13 cellular contexts compared by ENCODE assay signal in the genomic region with DNA sequence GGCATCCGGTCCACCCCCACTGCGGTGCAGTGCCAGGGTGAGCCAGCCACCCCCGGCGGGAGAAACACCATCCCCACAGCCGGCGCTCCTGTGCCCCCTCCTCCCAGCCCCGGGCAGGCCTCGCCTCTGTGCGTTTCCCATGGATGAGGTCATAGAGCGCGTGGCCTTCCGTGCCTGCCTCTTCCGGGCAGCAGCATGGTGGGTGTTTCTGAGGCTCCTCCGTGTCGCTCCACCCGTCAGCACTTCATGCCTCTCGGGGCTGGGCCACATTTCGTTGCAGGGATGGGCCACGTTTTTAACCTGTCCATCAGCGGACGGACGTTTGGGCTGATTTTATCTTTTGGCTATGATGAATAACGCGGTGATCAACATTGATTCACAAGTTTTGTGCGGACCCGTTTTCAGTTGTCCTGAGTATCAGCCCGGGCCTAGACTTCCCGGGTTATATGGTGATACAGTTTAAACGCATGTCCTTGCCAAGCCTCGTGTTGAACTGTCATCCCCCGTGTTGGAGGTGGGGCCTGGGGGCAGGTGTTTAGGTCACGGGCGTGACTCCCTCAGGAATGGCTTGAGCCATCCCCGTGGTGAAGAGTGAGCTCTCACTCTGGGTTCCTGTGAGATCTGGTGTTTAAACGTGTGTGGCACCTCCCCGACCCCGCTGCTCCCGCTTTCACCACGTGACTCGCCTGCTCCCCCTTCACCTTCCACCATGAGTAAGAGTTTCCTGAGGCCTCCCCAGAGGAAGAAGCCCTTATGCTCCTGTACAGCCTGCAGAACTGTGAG.
DNase-seq lines count a peak whose midpoint lies in the region; ATAC-seq and TF ChIP-seq lines count a peak whose summit lies in the region.
"Had no signal": no experiment of that assay in that cellular context is flagged by ENCODE, and none has a peak within 500 bp of the region (broad histone marks: within the 10 kb centered on the region; RNA-seq: fewer than 3 reads in every experiment).

No MANE protein-coding gene starts in this region.

- H3K36me3 Mint-ChIP-seq in neural progenitor cell = no peaks in the 10 kb centered on the region

- H3K4me2 ChIP-seq in BLaER1 = peak overlapping the region; percentile 84
- no peak overlapping the region for H3K4me2 ChIP-seq in neural progenitor cell
- H3K4me2 ChIP-seq: GM23338 had no signal

- peaks cover 29% of the 10 kb centered on the region for H3K4me1 Mint-ChIP-seq in neural progenitor cell
- H3K4me1 Mint-ChIP-seq: nephron had no signal

- H3K9me3 Mint-ChIP-seq in neural progenitor cell = peaks cover 31% of the 10 kb centered on the region
- H3K9me3 Mint-ChIP-seq: GM23338 had no signal

- peak; percentile 27 for DNase-seq in HCEC 1CT
- DNase-seq in amniotic epithelial cell (ENCODE audit: low read depth) = peak; percentile 69
- no peak for DNase-seq in neural progenitor cell (ENCODE audit: low spot score)
- no peak for DNase-seq in brain microvascular endothelial cell
- no peak for DNase-seq in gastrocnemius medialis
- DNase-seq: NCI-H2029 treated with DMSO at 0.1 percent for 48 hours, T1000 had no signal

- H3K9me3 ChIP-seq in BLaER1 (peaks cover 43% of the 10 kb centered on the region), neural progenitor cell (ENCODE audit: low read depth) (no peaks in the 10 kb centered on the region), gastrocnemius medialis (no peaks in the 10 kb centered on the region)

- H3K27ac Mint-ChIP-seq in neural progenitor cell = peak overlapping the region; percentile 60
- H3K27ac Mint-ChIP-seq: activated T-cell treated with anti-CD3 and anti-CD28 coated beads, Interleukin-2, amount 50 U/mL, for 72 hours; GM23338; nephron had no signal

- H3K27me3 Mint-ChIP-seq in neural progenitor cell (ENCODE audit: insufficient read depth, low read depth) = no peaks in the 10 kb centered on the region

- H3K36me3 ChIP-seq in BLaER1 (peaks cover 28% of the 10 kb centered on the region), neural progenitor cell (no peaks in the 10 kb centered on the region), brain microvascular endothelial cell (replicated peaks) (no peaks in the 10 kb centered on the region), gastrocnemius medialis (no peaks in the 10 kb centered on the region)

- ATAC-seq in gastrocnemius medialis (no peak), GM21515 (IDR thresholded peaks at IDR 0.05; ENCODE audit: unreplicated experiment) (no peak), HG03039 (IDR thresholded peaks at IDR 0.05; ENCODE audit: unreplicated experiment) (no peak)
- ATAC-seq: activated T-cell treated with anti-CD3 and anti-CD28 coated beads, Interleukin-2, amount 50 U/mL, for 72 hours; GM23338 had no signal

- TF ChIP-seq CTCF in neural progenitor cell (IDR thresholded peaks at IDR 0.05) (no peak), brain microvascular endothelial cell (IDR thresholded peaks at IDR 0.05; ENCODE audit: low read depth, low read length, missing control alignments) (no peak), gastrocnemius medialis (IDR thresholded peaks at IDR 0.05 in 4 of 5, conservative IDR thresholded peaks at IDR 0.05 in 1 of 5) (no peak)

- H3K4me3 ChIP-seq in BLaER1 (peak overlapping the region; percentile 57; the same call in 1 of the 2 replicates), neural progenitor cell (no peak overlapping the region), brain microvascular endothelial cell (ENCODE audit: low read depth, low read length) (no peak overlapping the region), gastrocnemius medialis (no peak overlapping the region)
- H3K4me3 ChIP-seq: GM23338 had no signal

- H3K4me1 ChIP-seq in BLaER1 = peaks cover 93% of the 10 kb centered on the region
- peaks cover 21% of the 10 kb centered on the region for H3K4me1 ChIP-seq in neural progenitor cell
- H3K4me1 ChIP-seq in gastrocnemius medialis = peaks cover 10 to 12% of the 10 kb centered on the region in 2 donors

- in situ Hi-C loops in brain microvascular endothelial cell (cut with HindIII; ENCODE audit: low pct_ligation_motif_present, low sequenced_read_pairs) (no loop called here), gastrocnemius medialis (cut with MboI; ENCODE audit: low sequenced_read_pairs in 4 of 4) (no loop called here)

- no peaks in the 10 kb centered on the region for H3K79me2 ChIP-seq in neural progenitor cell (ENCODE audit: low read depth)

- intact Hi-C loops in gastrocnemius medialis (cut with DNase I; ENCODE audit: low total_unique reads) = loop anchor here (5.0 kb wide), 2 partner anchors 52 to 68 kb away; a partner anchor contains a TSS

- peaks cover 8% of the 10 kb centered on the region for H3F3A ChIP-seq in neural progenitor cell (ENCODE audit: low read depth)

- H3K27ac ChIP-seq in BLaER1 (peak overlapping the region; percentile 83), neural progenitor cell (no peak overlapping the region), brain microvascular endothelial cell (no peak overlapping the region), gastrocnemius medialis (no peak overlapping the region)

- no peak overlapping the region for H3K9ac ChIP-seq in BLaER1
- no peak overlapping the region for H3K9ac ChIP-seq in neural progenitor cell

- TF ChIP-seq POLR2A in gastrocnemius medialis (IDR thresholded peaks at IDR 0.05) = no peak

- H3K27me3 ChIP-seq in BLaER1 (no peaks in the 10 kb centered on the region), neural progenitor cell (no peaks in the 10 kb centered on the region), brain microvascular endothelial cell (replicated peaks) (no peaks in the 10 kb centered on the region), gastrocnemius medialis (no peaks in the 10 kb centered on the region)

- H4K20me1 ChIP-seq in BLaER1 = no peaks in the 10 kb centered on the region
- H4K20me1 ChIP-seq in neural progenitor cell (ENCODE audit: low read depth) = no peaks in the 10 kb centered on the region

- H2AFZ ChIP-seq in neural progenitor cell (replicated peaks) = no peak overlapping the region
- H2AFZ ChIP-seq: GM23338 had no signal

- peak overlapping the region; percentile 41 for H3K4me3 Mint-ChIP-seq in neural progenitor cell
- H3K4me3 Mint-ChIP-seq: activated T-cell treated with anti-CD3 and anti-CD28 coated beads, Interleukin-2, amount 50 U/mL, for 72 hours; GM23338; nephron had no signal

Comparison
In these comparisons a context has a peak if more than half of its experiments do, and no peak if none do; other contexts are left out.
1. DNase-seq: peak in HCEC 1CT (single experiment) and amniotic epithelial cell (single experiment); none in neural progenitor cell (single experiment), brain microvascular endothelial cell (single experiment) and gastrocnemius medialis (0 of 2).